In the genomic region with DNA sequence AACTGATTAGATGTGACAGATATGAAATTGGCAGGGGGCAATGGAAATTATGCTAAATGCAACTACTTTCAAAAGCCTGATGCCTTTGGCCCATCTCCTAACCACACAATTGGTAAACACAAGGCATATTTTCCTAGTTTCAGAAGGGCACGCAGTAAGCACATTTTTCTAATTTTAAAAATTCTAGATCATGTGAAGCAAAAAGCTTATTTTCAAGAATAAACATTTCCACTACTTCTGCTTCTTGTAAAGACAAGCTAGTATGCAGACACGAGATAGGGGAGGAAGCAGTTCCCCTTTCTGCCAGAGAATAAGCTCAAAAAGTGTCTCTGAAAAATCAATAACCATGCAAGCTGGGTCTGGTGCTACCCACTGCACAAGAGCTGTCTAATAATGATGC, we compare ENCODE assay signal across 11 cellular contexts.
DNase-seq lines count a peak whose midpoint lies in the region; ATAC-seq, FAIRE-seq and TF ChIP-seq lines count a peak whose summit lies in the region.
"Had no signal": no experiment of that assay in that cellular context is flagged by ENCODE, and none has a peak within 500 bp of the region (broad histone marks: within the 10 kb centered on the region; RNA-seq: fewer than 3 reads in every experiment).

No MANE protein-coding gene starts in this region.

- TF ChIP-seq POLR2A in GM12891 (IDR thresholded peaks at IDR 0.05; ENCODE audit: low read depth, low read length) = no peak
- no peak for TF ChIP-seq POLR2A in adrenal gland (IDR thresholded peaks at IDR 0.05)

- intact Hi-C loops in adrenal gland (cut with DNase I) = loop anchor here in 1 of 2 donors (10.0 kb wide), 2 partner anchors 55 to 295 kb away; no protein-coding TSS in a partner anchor

- peaks cover 17% of the 10 kb centered on the region for H4K20me1 ChIP-seq in smooth muscle cell (ENCODE audit: low read depth)

- peaks cover 56 to 69% of the 10 kb centered on the region in 2 donors for H3K4me1 ChIP-seq in adrenal gland (replicated peaks in 1 of 2)
- peaks cover 21 to 41% (median 29%) of the 10 kb centered on the region in 3 donors for H3K4me1 ChIP-seq in skeletal muscle tissue (ENCODE audit: control insufficient read depth in 3 of 3, insufficient read depth in 3 of 3, low read length in 3 of 3)
- H3K4me1 ChIP-seq in smooth muscle cell (ENCODE audit: low read depth) = peaks cover 23% of the 10 kb centered on the region
- no peaks in the 10 kb centered on the region for H3K4me1 ChIP-seq in SJCRH30

- no peak for FAIRE-seq in GM12891 (lab: Jason Lieb, UNC)
- FAIRE-seq: GM12892 had no signal

- H2AFZ ChIP-seq in smooth muscle cell (ENCODE audit: low read depth) = no peak overlapping the region

- no peak for DNase-seq in GM12891 (ENCODE audit: insufficient read length, low spot score)
- peak; percentile 89 for DNase-seq in KBM-7
- peak in 1 of 7 donors; percentile 19 for DNase-seq in adrenal gland
- no peak for DNase-seq in activated gamma-delta T cell (lab: John Stamatoyannopoulos, UW)
- DNase-seq in smooth muscle cell (lab: John Stamatoyannopoulos, UW; ENCODE audit: unreplicated experiment) = no peak
- DNase-seq in SJCRH30 = no peak
- DNase-seq: activated CD4-positive, alpha-beta T cell treated with anti-CD3 and anti-CD28 coated beads for 4 hours; upper lobe of left lung had no signal

- peaks cover 17% of the 10 kb centered on the region for H3F3A ChIP-seq in smooth muscle cell (ENCODE audit: low read depth)

- ATAC-seq in GM19452 (IDR thresholded peaks at IDR 0.05; ENCODE audit: unreplicated experiment) = no peak

- H3K4me2 ChIP-seq in smooth muscle cell = no peak overlapping the region

- no peaks in the 10 kb centered on the region for H3K9me3 ChIP-seq in adrenal gland (replicated peaks in 1 of 3)
- H3K9me3 ChIP-seq in skeletal muscle tissue (ENCODE audit: control insufficient read depth in 3 of 3, low read length in 3 of 3) = no peaks in the 10 kb centered on the region
- no peaks in the 10 kb centered on the region for H3K9me3 ChIP-seq in smooth muscle cell (replicated peaks; ENCODE audit: low read depth)
- H3K9me3 ChIP-seq in SJCRH30 (replicated peaks) = no peaks in the 10 kb centered on the region
- H3K9me3 ChIP-seq: upper lobe of left lung had no signal

- TF ChIP-seq CTCF in adrenal gland (IDR thresholded peaks at IDR 0.05) = no peak
- no peak for TF ChIP-seq CTCF in smooth muscle cell (IDR thresholded peaks at IDR 0.05; ENCODE audit: borderline replicate concordance, insufficient read depth, poor library complexity, severe bottlenecking)

- in situ Hi-C loops in KBM-7 (cut with MboI; ENCODE audit: low pct_unique_long_range_greater_than_20kb, low sequenced_read_pairs) = no loop called here

- H3K36me3 ChIP-seq in adrenal gland (replicated peaks in 1 of 2) (peaks cover 0 to 60% of the 10 kb centered on the region in 2 donors), skeletal muscle tissue (ENCODE audit: control insufficient read depth in 3 of 3, insufficient read depth in 3 of 3, low read length in 3 of 3) (peaks cover 16 to 65% (median 49%) of the 10 kb centered on the region in 3 donors), smooth muscle cell (ENCODE audit: low read depth) (no peaks in the 10 kb centered on the region), SJCRH30 (no peaks in the 10 kb centered on the region)

- H3K27me3 ChIP-seq in adrenal gland (no peaks in the 10 kb centered on the region), skeletal muscle tissue (ENCODE audit: control insufficient read depth in 3 of 3, insufficient read depth in 3 of 3, low read length in 3 of 3) (no peaks in the 10 kb centered on the region), smooth muscle cell (ENCODE audit: low read depth) (no peaks in the 10 kb centered on the region), SJCRH30 (no peaks in the 10 kb centered on the region)
- H3K27me3 ChIP-seq: upper lobe of left lung had no signal

- H3K9ac ChIP-seq in skeletal muscle tissue (ENCODE audit: low read depth in 1 of 3, low read length in 3 of 3) = no peak overlapping the region
- no peak overlapping the region for H3K9ac ChIP-seq in smooth muscle cell (ENCODE audit: low read depth)

- WGBS in adrenal gland, 4 donors = 46 to 64% (median 53%) methylated on average over 2 of the region's 2 CpGs
- WGBS in smooth muscle cell (ENCODE audit: low lambda C conversion rate) = 61% methylated on average over 2 of the region's 2 CpGs

- H3K4me3 ChIP-seq in adrenal gland (no peak overlapping the region), skeletal muscle tissue (ENCODE audit: low read length in 3 of 3) (no peak overlapping the region), smooth muscle cell (no peak overlapping the region), SJCRH30 (no peak overlapping the region)
- H3K4me3 ChIP-seq: upper lobe of left lung had no signal

- H3K27ac ChIP-seq in adrenal gland (peak overlapping the region in 3 of 5 donors; percentile 28 to 68 (median 37)), skeletal muscle tissue (ENCODE audit: low read depth, low read length) (peak overlapping the region; percentile 54), smooth muscle cell (ENCODE audit: low read depth) (no peak overlapping the region), SJCRH30 (no peak overlapping the region)

- H3K79me2 ChIP-seq in smooth muscle cell (ENCODE audit: low read depth) = no peaks in the 10 kb centered on the region

TF ChIP-seq in GM12891, 5 proteins besides CTCF, POLR2A, EP300 and RAD21:
- TF ChIP-seq SPI1 (IDR thresholded peaks at IDR 0.05; ENCODE audit: low read depth, low read length) = peak; percentile 92
- no peak for TF ChIP-seq POU2F2 (IDR thresholded peaks at IDR 0.05; ENCODE audit: low read depth, low read length)
- TF ChIP-seq POLR2AphosphoS5 (IDR thresholded peaks at IDR 0.05; ENCODE audit: low read depth, low read length) = no peak
- TF ChIP-seq TAF1 (IDR thresholded peaks at IDR 0.05; ENCODE audit: low read depth, low read length) = no peak

Comparison
In these comparisons a context has a peak if more than half of its experiments do, and no peak if none do; other contexts are left out.
1. H3K27ac ChIP-seq: peak in adrenal gland (3 of 5) and skeletal muscle tissue (single experiment); none in smooth muscle cell (single experiment) and SJCRH30 (single experiment).